Comparison of ENCODE assay signal across 35 cellular contexts in genomic region chr5:173568128-173568527, GRCh38.
"Had no signal": no experiment of that assay in that cellular context is flagged by ENCODE, and none has a peak within 500 bp of the region (broad histone marks: within the 10 kb centered on the region; RNA-seq: fewer than 3 reads in every experiment).

No MANE protein-coding gene starts in this region.

- H3K27ac Mint-ChIP-seq: activated CD4-positive, alpha-beta T cell treated with anti-CD3 and anti-CD28 coated beads for 36 hours; activated CD4-positive, alpha-beta T cell treated with anti-CD3 and anti-CD28 coated beads, Interleukin-2, amount 10 ng/mL, durations not matched to agents 7 days and 5 days; activated CD8-positive, alpha-beta T cell treated with anti-CD3 and anti-CD28 coated beads, Interleukin-2, amount 10 ng/mL, durations not matched to agents 7 days and 5 days; activated naive CD4-positive, alpha-beta T cell treated with anti-CD3 and anti-CD28 coated beads for 36 hours; activated naive CD4-positive, alpha-beta T cell treated with anti-CD3 and anti-CD28 coated beads, Interleukin-2, amount 50 U/mL, for 72 hours; activated T-cell treated with anti-CD3 and anti-CD28 coated beads, Interleukin-2, amount 50 U/mL, for 24 hours; activated T-helper 2 cell treated with anti-CD3 and anti-CD28 coated beads, Interferon-gamma antibody, Interleukin-2, Interleukin-4, amounts not matched to agents 10 μg/mL and 5 μg/mL and 100 μg/mL, durations not matched to agents 14 hours and 24 hours and 36 hours; brain; T-helper 1 cell treated with Interleukin-12 subunit alpha and Interleukin-12 subunit beta and Interleukin-4 antibody, amounts not matched to agents 30 μg/mL and 1 μg/mL, for 36 hours; T-helper 2 cell treated with Interferon-gamma antibody and Interleukin-4, amounts not matched to agents 5 μg/mL and 100 μg/mL, for 36 hours; WTC11 had no signal

- H3K9me3 Mint-ChIP-seq: activated CD4-positive, alpha-beta T cell treated with anti-CD3 and anti-CD28 coated beads, Interleukin-2, amount 10 ng/mL, durations not matched to agents 7 days and 5 days; activated naive CD4-positive, alpha-beta T cell treated with anti-CD3 and anti-CD28 coated beads, Interleukin-2, amount 50 U/mL, for 72 hours; activated T-cell treated with anti-CD3 and anti-CD28 coated beads, Interleukin-2, amount 50 U/mL, for 24 hours; activated T-helper 2 cell treated with anti-CD3 and anti-CD28 coated beads, Interferon-gamma antibody, Interleukin-2, Interleukin-4, amounts not matched to agents 10 μg/mL and 5 μg/mL and 100 μg/mL, durations not matched to agents 14 hours and 24 hours and 36 hours; T-helper 1 cell treated with Interleukin-12 subunit alpha and Interleukin-12 subunit beta and Interleukin-4 antibody, amounts not matched to agents 30 μg/mL and 1 μg/mL, for 36 hours; T-helper 2 cell treated with Interferon-gamma antibody and Interleukin-4, amounts not matched to agents 5 μg/mL and 100 μg/mL, for 36 hours had no signal

- H3K27ac ChIP-seq: adrenal gland, cardiac muscle cell, KMS-11, SJSA1 had no signal

- H3K36me3 Mint-ChIP-seq: activated naive CD4-positive, alpha-beta T cell treated with anti-CD3 and anti-CD28 coated beads, Interleukin-2, amount 50 U/mL, for 72 hours; brain had no signal

- H3K4me1 ChIP-seq: adrenal gland had no signal

- H3K9me3 ChIP-seq: adrenal gland, SK-N-SH had no signal

- DNase-seq: activated CD4-positive, alpha-beta T cell treated with anti-CD3 and anti-CD28 coated beads for 36 hours; activated CD4-positive, alpha-beta T cell treated with anti-CD3 and anti-CD28 coated beads, Interleukin-2, amount 10 ng/mL, durations not matched to agents 7 days and 5 days; activated CD4-positive, alpha-beta T cell treated with anti-CD3 and anti-CD28 coated beads, Interleukin-2, amount 50 U/mL, for 48 hours; activated CD8-positive, alpha-beta T cell treated with anti-CD3 and anti-CD28 coated beads, Interleukin-2, amount 10 ng/mL, durations not matched to agents 7 days and 5 days; activated gamma-delta T cell treated with Interleukin-2 at 50 U/mL for 16 hours; activated naive CD4-positive, alpha-beta T cell treated with anti-CD3 and anti-CD28 coated beads for 36 hours; activated T-cell treated with anti-CD3 and anti-CD28 coated beads, Interleukin-2, amount 50 U/mL, for 24 hours; adrenal gland; anterior cingulate cortex; NCI-H1092 treated with DMSO at 0.1 percent for 48 hours; NCI-H1417; NCI-H146; NCI-H187 treated with DMSO at 0.1 percent for 48 hours; NCI-H2081; NCI-H2171 treated with DMSO at 0.1 percent for 48 hours; NCI-H2227 treated with DMSO at 0.1 percent for 48 hours; NCI-H446; NCI-H510A treated with DMSO at 0.1 percent for 48 hours; NCI-H526 treated with DMSO at 0.1 percent for 48 hours; NCI-H774; OCI-M1; SK-N-SH had no signal

- H3K9ac ChIP-seq: KMS-11, SK-N-SH had no signal

- H3K36me3 ChIP-seq: adrenal gland, cardiac muscle cell, SJSA1 had no signal

- H3K4me1 Mint-ChIP-seq: activated CD4-positive, alpha-beta T cell treated with anti-CD3 and anti-CD28 coated beads, Interleukin-2, amount 10 ng/mL, durations not matched to agents 7 days and 5 days had no signal

- H3K27me3 ChIP-seq: cardiac muscle cell, SJSA1 had no signal

- ATAC-seq: activated CD4-positive, alpha-beta T cell treated with anti-CD3 and anti-CD28 coated beads for 36 hours; activated CD4-positive, CD25-positive, alpha-beta regulatory T cell treated with anti-CD3 and anti-CD28 coated beads, Interleukin-2, amount 50 U/mL, for 24 hours; activated CD8-positive, alpha-beta T cell treated with anti-CD3 and anti-CD28 coated beads, Interleukin-2, amount 10 ng/mL, durations not matched to agents 7 days and 5 days; activated naive CD4-positive, alpha-beta T cell treated with anti-CD3 and anti-CD28 coated beads, Interleukin-2, amount 50 U/mL, for 72 hours; Panc1; WTC11 had no signal

- H3K4me3 ChIP-seq: adrenal gland, cardiac muscle cell, SJSA1 had no signal

- H3K4me2 ChIP-seq: KMS-11, SK-N-SH had no signal

- FAIRE-seq: TTC549 had no signal

- H3K4me3 Mint-ChIP-seq: activated CD4-positive, alpha-beta T cell treated with anti-CD3 and anti-CD28 coated beads for 36 hours; activated CD4-positive, alpha-beta T cell treated with anti-CD3 and anti-CD28 coated beads, Interleukin-2, amount 10 ng/mL, durations not matched to agents 7 days and 5 days; activated CD8-positive, alpha-beta T cell treated with anti-CD3 and anti-CD28 coated beads, Interleukin-2, amount 10 ng/mL, durations not matched to agents 7 days and 5 days; activated naive CD4-positive, alpha-beta T cell treated with anti-CD3 and anti-CD28 coated beads for 36 hours; activated T-cell treated with anti-CD3 and anti-CD28 coated beads, Interleukin-2, amount 50 U/mL, for 24 hours; brain; central memory CD8-positive, alpha-beta T cell; T-helper 1 cell treated with Interleukin-12 subunit alpha and Interleukin-12 subunit beta and Interleukin-4 antibody, amounts not matched to agents 30 μg/mL and 1 μg/mL, for 36 hours; T-helper 2 cell treated with Interferon-gamma antibody and Interleukin-4, amounts not matched to agents 5 μg/mL and 100 μg/mL, for 36 hours; WTC11 had no signal

- H3K9me2 ChIP-seq: SK-N-SH had no signal
